29 cellular contexts compared by ENCODE assay signal in genomic region chr7:9125246-9125645, GRCh38.
"Had no signal": no experiment of that assay in that cellular context is flagged by ENCODE, and none has a peak within 500 bp of the region (broad histone marks: within the 10 kb centered on the region; RNA-seq: fewer than 3 reads in every experiment).

No MANE protein-coding gene starts in this region.

- H3K27ac ChIP-seq: PC-9, WERI-Rb-1 had no signal

- H3K27ac Mint-ChIP-seq: activated CD4-positive, alpha-beta memory T cell treated with anti-CD3 and anti-CD28 coated beads, Interleukin-2, amount 10 ng/mL, durations not matched to agents 7 days and 5 days; activated CD8-positive, alpha-beta memory T cell treated with anti-CD3 and anti-CD28 coated beads, Interleukin-2, amount 10 ng/mL, durations not matched to agents 7 days and 5 days; activated naive CD4-positive, alpha-beta T cell treated with anti-CD3 and anti-CD28 coated beads, Interleukin-2, amount 10 ng/mL, durations not matched to agents 7 days and 5 days; activated naive CD8-positive, alpha-beta T cell; activated naive CD8-positive, alpha-beta T cell treated with anti-CD3 and anti-CD28 coated beads, Interleukin-2, amount 50 U/mL, for 24 hours; brain had no signal

- H3K4me2 ChIP-seq: PC-9 had no signal

- H3K4me3 Mint-ChIP-seq: activated CD4-positive, alpha-beta memory T cell treated with anti-CD3 and anti-CD28 coated beads, Interleukin-2, amount 10 ng/mL, durations not matched to agents 7 days and 5 days; activated CD8-positive, alpha-beta memory T cell treated with anti-CD3 and anti-CD28 coated beads, Interleukin-2, amount 10 ng/mL, durations not matched to agents 7 days and 5 days; activated naive CD4-positive, alpha-beta T cell treated with anti-CD3 and anti-CD28 coated beads, Interleukin-2, amount 10 ng/mL, durations not matched to agents 7 days and 5 days; activated naive CD8-positive, alpha-beta T cell; activated naive CD8-positive, alpha-beta T cell treated with anti-CD3 and anti-CD28 coated beads, Interleukin-2, amount 50 U/mL, for 24 hours; brain had no signal

- H3K4me1 Mint-ChIP-seq: activated CD4-positive, alpha-beta memory T cell treated with anti-CD3 and anti-CD28 coated beads, Interleukin-2, amount 10 ng/mL, durations not matched to agents 7 days and 5 days; activated CD8-positive, alpha-beta memory T cell treated with anti-CD3 and anti-CD28 coated beads, Interleukin-2, amount 10 ng/mL, durations not matched to agents 7 days and 5 days; activated naive CD4-positive, alpha-beta T cell treated with anti-CD3 and anti-CD28 coated beads, Interleukin-2, amount 10 ng/mL, durations not matched to agents 7 days and 5 days; activated naive CD8-positive, alpha-beta T cell treated with anti-CD3 and anti-CD28 coated beads, Interleukin-2, amount 50 U/mL, for 24 hours had no signal

- H3K4me3 ChIP-seq: PC-9 had no signal

- H3K36me3 ChIP-seq: WERI-Rb-1 had no signal

- H2AFZ ChIP-seq: PC-9 had no signal

- ATAC-seq: activated CD8-positive, alpha-beta memory T cell treated with anti-CD3 and anti-CD28 coated beads, Interleukin-2, amount 10 ng/mL, durations not matched to agents 7 days and 5 days; activated naive CD8-positive, alpha-beta T cell treated with anti-CD3 and anti-CD28 coated beads, Interleukin-2, amount 50 U/mL, for 24 hours had no signal

- H3K27me3 Mint-ChIP-seq: activated CD4-positive, alpha-beta memory T cell treated with anti-CD3 and anti-CD28 coated beads, Interleukin-2, amount 10 ng/mL, durations not matched to agents 7 days and 5 days; activated CD8-positive, alpha-beta memory T cell treated with anti-CD3 and anti-CD28 coated beads, Interleukin-2, amount 10 ng/mL, durations not matched to agents 7 days and 5 days; activated naive CD4-positive, alpha-beta T cell treated with anti-CD3 and anti-CD28 coated beads, Interleukin-2, amount 10 ng/mL, durations not matched to agents 7 days and 5 days; activated naive CD8-positive, alpha-beta T cell; activated naive CD8-positive, alpha-beta T cell treated with anti-CD3 and anti-CD28 coated beads, Interleukin-2, amount 50 U/mL, for 24 hours; brain had no signal

- DNase-seq: activated CD4-positive, alpha-beta memory T cell treated with anti-CD3 and anti-CD28 coated beads, Interleukin-2, amount 10 ng/mL, durations not matched to agents 7 days and 5 days; activated CD4-positive, alpha-beta T cell treated with anti-CD3 and anti-CD28 coated beads for 1 hour; activated CD4-positive, alpha-beta T cell treated with anti-CD3 and anti-CD28 coated beads for 48 hours; activated CD4-positive, CD25-positive, alpha-beta regulatory T cell; activated CD8-positive, alpha-beta memory T cell treated with anti-CD3 and anti-CD28 coated beads for 24 hours; activated CD8-positive, alpha-beta memory T cell treated with anti-CD3 and anti-CD28 coated beads, Interleukin-2, amount 10 ng/mL, durations not matched to agents 7 days and 5 days; activated CD8-positive, alpha-beta memory T cell treated with anti-CD3 and anti-CD28 coated beads, Interleukin-2, amount 50 U/mL, for 48 hours; activated effector memory CD4-positive, alpha-beta T cell treated with Interleukin-2 at 50 U/mL for 16 hours; activated naive CD4-positive, alpha-beta T cell treated with anti-CD3 and anti-CD28 coated beads, Interleukin-2, amount 10 ng/mL, durations not matched to agents 7 days and 5 days; activated naive CD8-positive, alpha-beta T cell treated with anti-CD3 and anti-CD28 coated beads, Interleukin-2, amount 50 U/mL, for 24 hours; activated T-cell treated with anti-CD3 and anti-CD28 coated beads, Interleukin-2, amount 50 U/mL, for 48 hours; anterior cingulate cortex; central memory CD4-positive, alpha-beta T cell; NCI-H1105; NCI-H1417 treated with DMSO at 0.1 percent for 48 hours; NCI-H187 treated with DMSO at 0.1 percent for 48 hours; NCI-H2081; NCI-H226; NCI-H524 treated with DMSO at 0.1 percent for 48 hours; NK-92 treated with Interleukin-12 subunit alpha and Interleukin-12 subunit beta, amount 100 ng/mL, for 24 hours; PC-9; Right ventricle myocardium superior; SW 1271; T-helper 1 cell; T-helper 2 cell; T-helper 9 cell; WERI-Rb-1 had no signal

- H3K36me3 Mint-ChIP-seq: activated CD8-positive, alpha-beta memory T cell treated with anti-CD3 and anti-CD28 coated beads, Interleukin-2, amount 10 ng/mL, durations not matched to agents 7 days and 5 days; activated naive CD4-positive, alpha-beta T cell treated with anti-CD3 and anti-CD28 coated beads, Interleukin-2, amount 10 ng/mL, durations not matched to agents 7 days and 5 days; activated naive CD8-positive, alpha-beta T cell; brain had no signal

- H3K9me3 Mint-ChIP-seq: brain had no signal
